In the genomic region with DNA sequence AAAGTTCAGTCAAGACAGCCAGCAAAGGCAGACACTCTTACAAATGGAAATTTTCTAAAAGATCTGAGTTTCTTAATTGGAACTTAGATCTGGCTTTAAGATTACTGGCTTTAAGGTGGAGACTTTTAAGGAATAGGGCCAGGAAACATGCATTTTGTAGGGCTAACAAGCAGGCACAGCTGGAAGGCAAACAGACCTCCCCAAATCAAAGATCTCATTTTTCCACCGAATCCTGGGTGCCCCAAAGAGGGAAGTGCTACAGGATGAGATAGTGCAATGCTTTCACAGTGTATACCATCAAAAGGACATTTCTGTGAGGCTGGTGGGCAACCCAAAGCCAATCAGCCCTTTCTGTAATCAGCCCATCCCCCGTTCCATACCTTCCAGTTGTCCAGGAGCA, we compare ENCODE assay signal across 10 cellular contexts.
"Had no signal": no experiment of that assay in that cellular context is flagged by ENCODE, and none has a peak within 500 bp of the region (broad histone marks: within the 10 kb centered on the region; RNA-seq: fewer than 3 reads in every experiment).

No MANE protein-coding gene starts in this region.

- H3K27ac ChIP-seq: HL-60, KMS-11 had no signal

- H3K9me3 Mint-ChIP-seq: HFFc6 had no signal

- H3K4me1 ChIP-seq: HAP-1 had no signal

- ATAC-seq: GM23338, HCT116 had no signal

- H3K9me3 ChIP-seq: HAP-1 had no signal

- H2AFZ ChIP-seq: GM23338 had no signal

- H3K4me3 ChIP-seq: GM23338, HAP-1 had no signal

- H3K4me3 Mint-ChIP-seq: GM23338, HFFc6 had no signal

- H3K27ac Mint-ChIP-seq: GM23338, HFFc6 had no signal

- H3K36me3 ChIP-seq: HAP-1 had no signal

- H3K4me2 ChIP-seq: GM23338 had no signal

- H3K9ac ChIP-seq: KMS-11 had no signal

- DNase-seq: H7, HFFc6, IMR-90, Karpas-422, KBM-7 had no signal
